ENCODE assay signal across 1 cellular context in genomic region chr7:129089521-129090212, GRCh38.
A peak's percentile ranks its signal among the peaks of the same experiment; 100 is the strongest.
TF ChIP-seq lines count a peak whose summit lies in the region.

No MANE protein-coding gene starts in this region.

TF ChIP-seq in GM12878, 131 proteins besides CTCF, POLR2A, EP300 and RAD21 (continued from another document and continues in another):
- TF ChIP-seq, protein P1, sequence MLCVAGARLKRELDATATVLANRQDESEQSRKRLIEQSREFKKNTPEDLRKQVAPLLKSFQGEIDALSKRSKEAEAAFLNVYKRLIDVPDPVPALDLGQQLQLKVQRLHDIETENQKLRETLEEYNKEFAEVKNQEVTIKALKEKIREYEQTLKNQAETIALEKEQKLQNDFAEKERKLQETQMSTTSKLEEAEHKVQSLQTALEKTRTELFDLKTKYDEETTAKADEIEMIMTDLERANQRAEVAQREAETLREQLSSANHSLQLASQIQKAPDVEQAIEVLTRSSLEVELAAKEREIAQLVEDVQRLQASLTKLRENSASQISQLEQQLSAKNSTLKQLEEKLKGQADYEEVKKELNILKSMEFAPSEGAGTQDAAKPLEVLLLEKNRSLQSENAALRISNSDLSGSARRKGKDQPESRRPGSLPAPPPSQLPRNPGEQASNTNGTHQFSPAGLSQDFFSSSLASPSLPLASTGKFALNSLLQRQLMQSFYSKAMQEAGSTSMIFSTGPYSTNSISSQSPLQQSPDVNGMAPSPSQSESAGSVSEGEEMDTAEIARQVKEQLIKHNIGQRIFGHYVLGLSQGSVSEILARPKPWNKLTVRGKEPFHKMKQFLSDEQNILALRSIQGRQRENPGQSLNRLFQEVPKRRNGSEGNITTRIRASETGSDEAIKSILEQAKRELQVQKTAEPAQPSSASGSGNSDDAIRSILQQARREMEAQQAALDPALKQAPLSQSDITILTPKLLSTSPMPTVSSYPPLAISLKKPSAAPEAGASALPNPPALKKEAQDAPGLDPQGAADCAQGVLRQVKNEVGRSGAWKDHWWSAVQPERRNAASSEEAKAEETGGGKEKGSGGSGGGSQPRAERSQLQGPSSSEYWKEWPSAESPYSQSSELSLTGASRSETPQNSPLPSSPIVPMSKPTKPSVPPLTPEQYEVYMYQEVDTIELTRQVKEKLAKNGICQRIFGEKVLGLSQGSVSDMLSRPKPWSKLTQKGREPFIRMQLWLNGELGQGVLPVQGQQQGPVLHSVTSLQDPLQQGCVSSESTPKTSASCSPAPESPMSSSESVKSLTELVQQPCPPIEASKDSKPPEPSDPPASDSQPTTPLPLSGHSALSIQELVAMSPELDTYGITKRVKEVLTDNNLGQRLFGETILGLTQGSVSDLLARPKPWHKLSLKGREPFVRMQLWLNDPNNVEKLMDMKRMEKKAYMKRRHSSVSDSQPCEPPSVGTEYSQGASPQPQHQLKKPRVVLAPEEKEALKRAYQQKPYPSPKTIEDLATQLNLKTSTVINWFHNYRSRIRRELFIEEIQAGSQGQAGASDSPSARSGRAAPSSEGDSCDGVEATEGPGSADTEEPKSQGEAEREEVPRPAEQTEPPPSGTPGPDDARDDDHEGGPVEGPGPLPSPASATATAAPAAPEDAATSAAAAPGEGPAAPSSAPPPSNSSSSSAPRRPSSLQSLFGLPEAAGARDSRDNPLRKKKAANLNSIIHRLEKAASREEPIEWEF (IDR thresholded peaks at IDR 0.05; ENCODE audit: insufficient replicate concordance, low read depth, low read length): no peak
- TF ChIP-seq KDM1A (IDR thresholded peaks at IDR 0.05; ENCODE audit: borderline replicate concordance): no peak
- TF ChIP-seq E2F8 (IDR thresholded peaks at IDR 0.05; ENCODE audit: low read depth, partially characterized antibody): no peak
- no peak for TF ChIP-seq SMAD1 (IDR thresholded peaks at IDR 0.05; ENCODE audit: low read depth, partially characterized antibody)
- TF ChIP-seq IKZF1 (conservative IDR thresholded peaks at IDR 0.05): peak; percentile 75
- no peak for TF ChIP-seq KAT2A (conservative IDR thresholded peaks at IDR 0.05; ENCODE audit: control insufficient read depth, low read depth, low read length)
- peak; percentile 71 to 77; a peak in 2 of 4 replicates for TF ChIP-seq SRF (IDR thresholded peaks at IDR 0.05; ENCODE audit: low read depth in 2 of 2, low read length in 2 of 2)
- no peak for TF ChIP-seq MEF2B (IDR thresholded peaks at IDR 0.05; ENCODE audit: partially characterized antibody, poor library complexity, severe bottlenecking)
- TF ChIP-seq MLLT1 (IDR thresholded peaks at IDR 0.05): peak; percentile 26; the same call in 1 of the 2 replicates
- TF ChIP-seq MTA2 (IDR thresholded peaks at IDR 0.05; ENCODE audit: low read depth): 0 out of 2 replicates have a peak, but pooled peaks have one; percentile 25
- TF ChIP-seq, protein P2, sequence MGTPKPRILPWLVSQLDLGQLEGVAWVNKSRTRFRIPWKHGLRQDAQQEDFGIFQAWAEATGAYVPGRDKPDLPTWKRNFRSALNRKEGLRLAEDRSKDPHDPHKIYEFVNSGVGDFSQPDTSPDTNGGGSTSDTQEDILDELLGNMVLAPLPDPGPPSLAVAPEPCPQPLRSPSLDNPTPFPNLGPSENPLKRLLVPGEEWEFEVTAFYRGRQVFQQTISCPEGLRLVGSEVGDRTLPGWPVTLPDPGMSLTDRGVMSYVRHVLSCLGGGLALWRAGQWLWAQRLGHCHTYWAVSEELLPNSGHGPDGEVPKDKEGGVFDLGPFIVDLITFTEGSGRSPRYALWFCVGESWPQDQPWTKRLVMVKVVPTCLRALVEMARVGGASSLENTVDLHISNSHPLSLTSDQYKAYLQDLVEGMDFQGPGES (IDR thresholded peaks at IDR 0.05): no peak
- TF ChIP-seq, protein P3, sequence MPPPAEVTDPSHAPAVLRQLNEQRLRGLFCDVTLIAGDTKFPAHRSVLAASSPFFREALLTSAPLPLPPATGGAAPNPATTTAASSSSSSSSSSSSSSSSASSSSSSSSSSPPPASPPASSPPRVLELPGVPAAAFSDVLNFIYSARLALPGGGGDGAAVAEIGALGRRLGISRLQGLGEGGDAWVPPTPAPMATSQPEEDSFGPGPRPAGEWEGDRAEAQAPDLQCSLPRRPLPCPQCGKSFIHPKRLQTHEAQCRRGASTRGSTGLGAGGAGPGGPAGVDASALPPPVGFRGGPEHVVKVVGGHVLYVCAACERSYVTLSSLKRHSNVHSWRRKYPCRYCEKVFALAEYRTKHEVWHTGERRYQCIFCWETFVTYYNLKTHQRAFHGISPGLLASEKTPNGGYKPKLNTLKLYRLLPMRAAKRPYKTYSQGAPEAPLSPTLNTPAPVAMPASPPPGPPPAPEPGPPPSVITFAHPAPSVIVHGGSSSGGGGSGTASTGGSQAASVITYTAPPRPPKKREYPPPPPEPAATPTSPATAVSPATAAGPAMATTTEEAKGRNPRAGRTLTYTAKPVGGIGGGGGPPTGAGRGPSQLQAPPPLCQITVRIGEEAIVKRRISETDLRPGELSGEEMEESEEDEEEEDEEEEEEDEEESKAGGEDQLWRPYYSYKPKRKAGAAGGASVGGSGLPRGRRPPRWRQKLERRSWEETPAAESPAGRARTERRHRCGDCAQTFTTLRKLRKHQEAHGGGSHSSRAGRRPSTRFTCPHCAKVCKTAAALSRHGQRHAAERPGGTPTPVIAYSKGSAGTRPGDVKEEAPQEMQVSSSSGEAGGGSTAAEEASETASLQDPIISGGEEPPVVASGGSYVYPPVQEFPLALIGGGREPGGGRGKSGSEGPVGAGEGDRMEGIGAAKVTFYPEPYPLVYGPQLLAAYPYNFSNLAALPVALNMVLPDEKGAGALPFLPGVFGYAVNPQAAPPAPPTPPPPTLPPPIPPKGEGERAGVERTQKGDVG (CRISPR knock-in tag; IDR thresholded peaks at IDR 0.05): no peak
- no peak for TF ChIP-seq WRNIP1 (IDR thresholded peaks at IDR 0.05; ENCODE audit: borderline replicate concordance, low read depth, low read length)
- TF ChIP-seq CBX3 (IDR thresholded peaks at IDR 0.05; ENCODE audit: borderline replicate concordance, low read depth): no peak
- TF ChIP-seq STAT3 (IDR thresholded peaks at IDR 0.05; ENCODE audit: low read depth, low read length): no peak
- TF ChIP-seq ETV6 (conservative IDR thresholded peaks at IDR 0.05 in 1 of 2, IDR thresholded peaks at IDR 0.05 in 1 of 2; ENCODE audit: borderline replicate concordance in 1 of 2, low read depth in 1 of 2): peak in 1 of 2 experiments; percentile 93; a peak in 2 of 4 replicates
- no peak for TF ChIP-seq JUND (IDR thresholded peaks at IDR 0.05; ENCODE audit: low read depth, low read length)
- no peak for TF ChIP-seq ZNF687 (IDR thresholded peaks at IDR 0.05)
- TF ChIP-seq POLR2AphosphoS2 (IDR thresholded peaks at IDR 0.05; ENCODE audit: low read depth, low read length): no peak
- TF ChIP-seq RBBP5 (conservative IDR thresholded peaks at IDR 0.05): no peak
- no peak for TF ChIP-seq POLR2AphosphoS5 (IDR thresholded peaks at IDR 0.05; ENCODE audit: low read length)
- TF ChIP-seq BRCA1 (IDR thresholded peaks at IDR 0.05; ENCODE audit: low read depth, low read length): no peak
- peak; percentile 87 for TF ChIP-seq TCF3 (IDR thresholded peaks at IDR 0.05; ENCODE audit: borderline replicate concordance, insufficient read depth, low read depth, low read length)
- no peak for TF ChIP-seq ESRRA (IDR thresholded peaks at IDR 0.05; ENCODE audit: low read length)
- TF ChIP-seq PML (IDR thresholded peaks at IDR 0.05; ENCODE audit: low read length): no peak
- no peak for TF ChIP-seq NKRF (conservative IDR thresholded peaks at IDR 0.05)
- peak; percentile 81 for TF ChIP-seq BCL11A (IDR thresholded peaks at IDR 0.05; ENCODE audit: low read depth, low read length)
- TF ChIP-seq SREBF2 (IDR thresholded peaks at IDR 0.05; ENCODE audit: low read length): no peak
- 0 out of 2 replicates have a peak, but pooled peaks have one; percentile 39 for TF ChIP-seq ATF7 (IDR thresholded peaks at IDR 0.05; ENCODE audit: low read depth)
- no peak for TF ChIP-seq TARDBP (IDR thresholded peaks at IDR 0.05; ENCODE audit: borderline replicate concordance)
- TF ChIP-seq BCL3 (IDR thresholded peaks at IDR 0.05; ENCODE audit: borderline replicate concordance, insufficient read depth, low read depth, low read length, poor library complexity, severe bottlenecking): peak; percentile 66
- no peak for TF ChIP-seq STAT1 (conservative IDR thresholded peaks at IDR 0.05)
- TF ChIP-seq HDGF (IDR thresholded peaks at IDR 0.05): no peak
- TF ChIP-seq SMARCA5 (IDR thresholded peaks at IDR 0.05): no peak
- TF ChIP-seq CREM (IDR thresholded peaks at IDR 0.05; ENCODE audit: low read depth): peak; percentile 67; the same call in 1 of the 2 replicates
- no peak for TF ChIP-seq YY1 (IDR thresholded peaks at IDR 0.05; ENCODE audit: low read depth, low read length)
- TF ChIP-seq GABPA (IDR thresholded peaks at IDR 0.05; ENCODE audit: low read depth): no peak
- no peak for TF ChIP-seq SREBF1 (IDR thresholded peaks at IDR 0.05; ENCODE audit: low read length)
- TF ChIP-seq MTA3 (IDR thresholded peaks at IDR 0.05; ENCODE audit: borderline replicate concordance, low read length): 0 out of 2 replicates have a peak, but pooled peaks have one; percentile 56
- TF ChIP-seq FOXM1 (IDR thresholded peaks at IDR 0.05; ENCODE audit: low read depth, low read length): peak; percentile 80
- no peak for TF ChIP-seq YBX1 (IDR thresholded peaks at IDR 0.05)
